Comparison of ENCODE assay signal across 22 cellular contexts in the genomic region with DNA sequence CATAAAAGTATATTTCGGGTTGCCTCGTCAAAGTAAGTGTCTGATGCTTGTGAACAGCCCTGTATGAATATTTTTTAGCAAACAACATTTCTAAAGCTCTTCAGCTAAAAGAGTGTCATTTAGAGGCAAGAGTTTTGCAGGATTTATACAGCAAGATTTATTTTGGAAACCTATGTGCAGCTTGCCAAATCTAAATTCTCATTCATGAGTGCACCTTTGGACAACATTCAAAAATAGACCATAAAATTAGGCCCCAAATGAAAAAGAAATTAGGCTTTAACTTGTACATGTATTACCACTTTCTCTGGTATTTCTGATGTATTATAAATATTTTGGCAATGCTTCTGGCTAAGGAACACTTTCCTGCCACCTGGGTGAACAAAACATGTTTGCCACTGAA.
"Had no signal": no experiment of that assay in that cellular context is flagged by ENCODE, and none has a peak within 500 bp of the region (broad histone marks: within the 10 kb centered on the region; RNA-seq: fewer than 3 reads in every experiment).

No MANE protein-coding gene starts in this region.

- H3K27ac Mint-ChIP-seq: immature natural killer cell; naive B cell; natural killer cell; nephron progenitor cell; neural progenitor cell; progenitor cell of endocrine pancreas; stimulated activated naive CD8-positive, alpha-beta T cell treated with anti-CD3 and anti-CD28 coated beads, Interleukin-15, Interleukin-2, amounts not matched to agents 100 ng/mL and 50 ng/mL, for 24 hours had no signal

- ATAC-seq: left colon, left lung, lower lobe of right lung, natural killer cell, right lobe of liver, upper lobe of right lung had no signal

- H3K27me3 Mint-ChIP-seq: naive B cell; progenitor cell of endocrine pancreas; stimulated activated naive CD8-positive, alpha-beta T cell treated with anti-CD3 and anti-CD28 coated beads, Interleukin-15, Interleukin-2, amounts not matched to agents 100 ng/mL and 50 ng/mL, for 24 hours had no signal

- H3K9me3 Mint-ChIP-seq: naive B cell; natural killer cell; nephron progenitor cell; neural progenitor cell; stimulated activated naive CD8-positive, alpha-beta T cell treated with anti-CD3 and anti-CD28 coated beads, Interleukin-15, Interleukin-2, amounts not matched to agents 100 ng/mL and 50 ng/mL, for 24 hours had no signal

- H3K4me3 Mint-ChIP-seq: immature natural killer cell; naive B cell; natural killer cell; nephron progenitor cell; neural progenitor cell; stimulated activated naive CD8-positive, alpha-beta T cell treated with anti-CD3 and anti-CD28 coated beads, Interleukin-15, Interleukin-2, amounts not matched to agents 100 ng/mL and 50 ng/mL, for 24 hours had no signal

- H3K4me1 Mint-ChIP-seq: immature natural killer cell, naive B cell, natural killer cell, nephron progenitor cell, neural progenitor cell had no signal

- DNase-seq: hypothalamus; immature natural killer cell; kidney; left colon; left lung; lower lobe of right lung; mammary epithelial cell; mesenchymal stem cell; naive B cell; natural killer cell; nephron progenitor cell; occipital lobe; right lobe of liver; stimulated activated CD4-positive, alpha-beta T cell treated with anti-CD3 and anti-CD28 coated beads, Interleukin-1b, Interleukin-23, amount 100 ng/mL, for 48 hours; stimulated activated CD4-positive, alpha-beta T cell treated with anti-CD3 and anti-CD28 coated beads, Interleukin-2, amount 100 ng/mL, for 48 hours; stimulated activated naive CD4-positive, alpha-beta T cell; tibial artery; trophoblast cell; upper lobe of right lung had no signal

- H3K36me3 Mint-ChIP-seq: immature natural killer cell, naive B cell, natural killer cell, neural progenitor cell had no signal
